23 cellular contexts compared by ENCODE assay signal in genomic region chr15:55872471-55872870, GRCh38.
A peak's percentile ranks its signal among the peaks of the same experiment; 100 is the strongest.
DNase-seq lines count a peak whose midpoint lies in the region; TF ChIP-seq lines count a peak whose summit lies in the region.
"Had no signal": no experiment of that assay in that cellular context is flagged by ENCODE, and none has a peak within 500 bp of the region (broad histone marks: within the 10 kb centered on the region; RNA-seq: fewer than 3 reads in every experiment).

No MANE protein-coding gene starts in this region.

- no peak overlapping the region for H4K5ac ChIP-seq in mesendoderm (ENCODE audit: low read length)

- H3F3A ChIP-seq in PC-9 (ENCODE audit: insufficient read depth, low read depth), result no peaks in the 10 kb centered on the region

- H4K20me1 ChIP-seq in OCI-LY3 (ENCODE audit: insufficient read depth, low read length), result no peaks in the 10 kb centered on the region
- no peaks in the 10 kb centered on the region for H4K20me1 ChIP-seq in PC-9 (ENCODE audit: insufficient read depth)

- H3K23ac ChIP-seq in mesendoderm (ENCODE audit: low read length), result no peak overlapping the region

- CTCF ChIA-PET in PC-9 (lab: Charles Lee), result no interaction called here

- no peaks in the 10 kb centered on the region for H3K36me3 ChIP-seq in OCI-LY3 (replicated peaks; ENCODE audit: low read depth, low read length)
- H3K36me3 ChIP-seq in mesendoderm (ENCODE audit: control insufficient read depth, insufficient read depth, low read length), result no peaks in the 10 kb centered on the region
- no peaks in the 10 kb centered on the region for H3K36me3 ChIP-seq in thyroid gland
- no peaks in the 10 kb centered on the region for H3K36me3 ChIP-seq in PC-9 (ENCODE audit: low read depth)
- H3K36me3 ChIP-seq: colonic mucosa had no signal

- H3K9me3 ChIP-seq in OCI-LY3 (ENCODE audit: insufficient read depth, low read length) (no peaks in the 10 kb centered on the region), thyroid gland (no peaks in the 10 kb centered on the region), PC-9 (ENCODE audit: insufficient read depth, low read depth) (no peaks in the 10 kb centered on the region)
- H3K9me3 ChIP-seq: colonic mucosa, neutrophil had no signal

- H3K79me1 ChIP-seq in mesendoderm (ENCODE audit: low read length), result no peaks in the 10 kb centered on the region

- no peak overlapping the region for H3K4me3 Mint-ChIP-seq in activated T-helper 2 cell treated with anti-CD3 and anti-CD28 coated beads, Interferon-gamma antibody, Interleukin-2, Interleukin-4, amounts not matched to agents 10 μg/mL and 5 μg/mL and 100 μg/mL, durations not matched to agents 14 hours and 24 hours and 36 hours (ENCODE audit: low read depth)
- H3K4me3 Mint-ChIP-seq: activated CD4-positive, alpha-beta memory T cell treated with anti-CD3 and anti-CD28 coated beads for 36 hours; CD4-positive, alpha-beta memory T cell; effector memory CD8-positive, alpha-beta T cell had no signal

- H3K9ac ChIP-seq in OCI-LY3 (ENCODE audit: low read length) (no peak overlapping the region), mesendoderm (ENCODE audit: low read length) (no peak overlapping the region)

- H3K9me2 ChIP-seq in PC-9 (ENCODE audit: insufficient read depth), result no peaks in the 10 kb centered on the region

- no peaks in the 10 kb centered on the region for H3K9me3 Mint-ChIP-seq in activated T-helper 2 cell treated with anti-CD3 and anti-CD28 coated beads, Interferon-gamma antibody, Interleukin-2, Interleukin-4, amounts not matched to agents 10 μg/mL and 5 μg/mL and 100 μg/mL, durations not matched to agents 14 hours and 24 hours and 36 hours
- H3K9me3 Mint-ChIP-seq: activated CD4-positive, alpha-beta memory T cell treated with anti-CD3 and anti-CD28 coated beads for 36 hours; effector memory CD8-positive, alpha-beta T cell had no signal

- H3K27me3 Mint-ChIP-seq in activated T-helper 2 cell treated with anti-CD3 and anti-CD28 coated beads, Interferon-gamma antibody, Interleukin-2, Interleukin-4, amounts not matched to agents 10 μg/mL and 5 μg/mL and 100 μg/mL, durations not matched to agents 14 hours and 24 hours and 36 hours (ENCODE audit: low read depth), result peaks cover 4% of the 10 kb centered on the region
- H3K27me3 Mint-ChIP-seq: activated CD4-positive, alpha-beta memory T cell treated with anti-CD3 and anti-CD28 coated beads for 36 hours; CD4-positive, alpha-beta memory T cell; effector memory CD8-positive, alpha-beta T cell had no signal

- no peaks in the 10 kb centered on the region for H3K79me2 ChIP-seq in OCI-LY3 (ENCODE audit: low read length)
- no peaks in the 10 kb centered on the region for H3K79me2 ChIP-seq in mesendoderm (ENCODE audit: control insufficient read depth, insufficient read depth, low read length)
- no peaks in the 10 kb centered on the region for H3K79me2 ChIP-seq in PC-9 (ENCODE audit: low read depth)

- peak overlapping the region; percentile 28 for H3K4me2 ChIP-seq in OCI-LY3 (ENCODE audit: low read length)
- no peak overlapping the region for H3K4me2 ChIP-seq in mesendoderm (ENCODE audit: low read length)
- no peak overlapping the region for H3K4me2 ChIP-seq in PC-9

- peak; percentile 54 for DNase-seq in choroid plexus epithelial cell (ENCODE audit: low read depth)
- DNase-seq in mesendoderm, result peak; percentile 3
- peak in 1 of 2 donors; percentile 13 for DNase-seq in thyroid gland
- no peak for DNase-seq in MV-4-11 (lab: John Stamatoyannopoulos, UW)
- no peak for DNase-seq in activated T-helper 2 cell treated with anti-CD3 and anti-CD28 coated beads, Interferon-gamma antibody, Interleukin-2, Interleukin-4, amounts not matched to agents 10 μg/mL and 5 μg/mL and 100 μg/mL, durations not matched to agents 14 hours and 24 hours and 36 hours (ENCODE audit: low spot score)
- DNase-seq in PC-9, result no peak
- DNase-seq: activated CD4-positive, alpha-beta memory T cell treated with anti-CD3 and anti-CD28 coated beads for 36 hours; activated CD4-positive, CD25-positive, alpha-beta regulatory T cell; activated gamma-delta T cell treated with Interleukin-2 at 50 U/mL for 16 hours; CD4-positive, alpha-beta memory T cell; colonic mucosa; effector memory CD8-positive, alpha-beta T cell; EL; Kasumi-1; NCI-H1694; NCI-H2171 treated with DMSO at 0.1 percent for 48 hours; NCI-H69; small intestine; stimulated activated CD4-positive, alpha-beta T cell treated with anti-CD3 and anti-CD28 coated beads, Interleukin-2, amount 100 ng/mL, for 24 hours; substantia nigra; SW 1271 had no signal

- WGBS in mesendoderm (ENCODE audit: extremely low coverage, insufficient coverage, low lambda C conversion rate), result no CpG with 5 or more reads among the region's 2 CpGs
- WGBS in thyroid gland, 2 donors, result 37 to 49% methylated on average over 2 of the region's 2 CpGs

- H3K4me1 Mint-ChIP-seq in activated T-helper 2 cell treated with anti-CD3 and anti-CD28 coated beads, Interferon-gamma antibody, Interleukin-2, Interleukin-4, amounts not matched to agents 10 μg/mL and 5 μg/mL and 100 μg/mL, durations not matched to agents 14 hours and 24 hours and 36 hours (ENCODE audit: low read depth), result peaks cover 4% of the 10 kb centered on the region

- H2AFZ ChIP-seq in OCI-LY3 (ENCODE audit: low read depth, low read length) (no peak overlapping the region), PC-9 (no peak overlapping the region)

- H3K27ac ChIP-seq in OCI-LY3 (ENCODE audit: low read length), result no peak overlapping the region
- no peak overlapping the region for H3K27ac ChIP-seq in mesendoderm (ENCODE audit: low read depth, low read length)
- peak overlapping the region; percentile 16 to 75 (median 37) for H3K27ac ChIP-seq in thyroid gland
- no peak overlapping the region for H3K27ac ChIP-seq in PC-9
- H3K27ac ChIP-seq: colonic mucosa, neutrophil had no signal

- intact Hi-C loops in thyroid gland (cut with DNase I) (no loop called here), PC-9 (cut with micrococcal nuclease; ENCODE audit: unreplicated experiment) (no loop called here)
- intact Hi-C loops in activated T-helper 2 cell treated with anti-CD3 and anti-CD28 coated beads, Interferon-gamma antibody, Interleukin-2, Interleukin-4, amounts not matched to agents 10 μg/mL and 5 μg/mL and 100 μg/mL, durations not matched to agents 14 hours and 24 hours and 36 hours (cut with micrococcal nuclease), result no loop called here

- H3K56ac ChIP-seq in mesendoderm (ENCODE audit: low read length), result peak overlapping the region; percentile 17

- H2BK15ac ChIP-seq in mesendoderm (replicated peaks; ENCODE audit: low read depth), result no peak overlapping the region

- no peaks in the 10 kb centered on the region for H3K4me1 ChIP-seq in OCI-LY3 (ENCODE audit: low read length)
- H3K4me1 ChIP-seq in mesendoderm (ENCODE audit: control insufficient read depth, low read depth, low read length), result peaks cover 4% of the 10 kb centered on the region
- no peaks in the 10 kb centered on the region for H3K4me1 ChIP-seq in thyroid gland
- no peaks in the 10 kb centered on the region for H3K4me1 ChIP-seq in PC-9 (replicated peaks; ENCODE audit: insufficient read depth)
- H3K4me1 ChIP-seq: colonic mucosa had no signal

- no peak overlapping the region for H3K18ac ChIP-seq in mesendoderm (ENCODE audit: low read length)

- no peak overlapping the region for H3K27ac Mint-ChIP-seq in activated T-helper 2 cell treated with anti-CD3 and anti-CD28 coated beads, Interferon-gamma antibody, Interleukin-2, Interleukin-4, amounts not matched to agents 10 μg/mL and 5 μg/mL and 100 μg/mL, durations not matched to agents 14 hours and 24 hours and 36 hours
- H3K27ac Mint-ChIP-seq: activated CD4-positive, alpha-beta memory T cell treated with anti-CD3 and anti-CD28 coated beads for 36 hours; effector memory CD8-positive, alpha-beta T cell had no signal

- H3K4me3 ChIP-seq in OCI-LY3 (ENCODE audit: low read length) (no peak overlapping the region), choroid plexus epithelial cell (ENCODE audit: low read depth, low read length) (peak overlapping the region; percentile 8), mesendoderm (ENCODE audit: low read length) (no peak overlapping the region), thyroid gland (replicated peaks in 1 of 3) (no peak overlapping the region), PC-9 (no peak overlapping the region)
- H3K4me3 ChIP-seq: colonic mucosa had no signal

- POLR2A ChIA-PET in PC-9 (lab: Charles Lee; ENCODE audit: unreplicated experiment), result no interaction called here

- H4K8ac ChIP-seq in mesendoderm (ENCODE audit: low read depth, low read length), result no peak overlapping the region

- no peak overlapping the region for H2BK120ac ChIP-seq in mesendoderm (ENCODE audit: low read depth, low read length)

- no peak overlapping the region for H2AK5ac ChIP-seq in mesendoderm (ENCODE audit: low read length)

- H3K27me3 ChIP-seq in OCI-LY3 (ENCODE audit: low read depth, low read length), result no peaks in the 10 kb centered on the region
- no peaks in the 10 kb centered on the region for H3K27me3 ChIP-seq in mesendoderm (ENCODE audit: insufficient read depth, low read length, poor library complexity)
- no peaks in the 10 kb centered on the region for H3K27me3 ChIP-seq in thyroid gland
- H3K27me3 ChIP-seq in PC-9 (ENCODE audit: insufficient read depth, low read depth), result no peaks in the 10 kb centered on the region
- H3K27me3 ChIP-seq: colonic mucosa, neutrophil had no signal

- TF ChIP-seq CTCF in OCI-LY3 (IDR thresholded peaks at IDR 0.05; ENCODE audit: low read depth, low read length) (no peak), choroid plexus epithelial cell (conservative IDR thresholded peaks at IDR 0.05; ENCODE audit: low read depth, low read length) (no peak), thyroid gland (IDR thresholded peaks at IDR 0.05) (no peak), PC-9 (conservative IDR thresholded peaks at IDR 0.05) (no peak)

- H2BK5ac ChIP-seq in mesendoderm (ENCODE audit: low read length), result no peak overlapping the region

- BruUV-seq in PC-9 (replicated peaks; lab: Mats Ljungman, UMichigan), result no TSS peak

- no peak overlapping the region for H3K4ac ChIP-seq in mesendoderm (ENCODE audit: low read depth, low read length)

- TF ChIP-seq POLR2A in thyroid gland (IDR thresholded peaks at IDR 0.05), result no peak

- no peaks in the 10 kb centered on the region for H3K36me3 Mint-ChIP-seq in activated T-helper 2 cell treated with anti-CD3 and anti-CD28 coated beads, Interferon-gamma antibody, Interleukin-2, Interleukin-4, amounts not matched to agents 10 μg/mL and 5 μg/mL and 100 μg/mL, durations not matched to agents 14 hours and 24 hours and 36 hours (ENCODE audit: low read depth)

Comparison
In these comparisons a context has a peak if more than half of its experiments do, and no peak if none do; other contexts are left out.
1. H3K27ac ChIP-seq: peak in thyroid gland (3 of 3); none in OCI-LY3 (single experiment), mesendoderm (single experiment) and PC-9 (single experiment).
2. DNase-seq: peak in choroid plexus epithelial cell (single experiment) and mesendoderm (single experiment); none in MV-4-11 (single experiment), activated T-helper 2 cell treated with anti-CD3 and anti-CD28 coated beads, Interferon-gamma antibody, Interleukin-2, Interleukin-4, amounts not matched to agents 10 μg/mL and 5 μg/mL and 100 μg/mL, durations not matched to agents 14 hours and 24 hours and 36 hours (single experiment) and PC-9 (0 of 2).